In the genomic region with DNA sequence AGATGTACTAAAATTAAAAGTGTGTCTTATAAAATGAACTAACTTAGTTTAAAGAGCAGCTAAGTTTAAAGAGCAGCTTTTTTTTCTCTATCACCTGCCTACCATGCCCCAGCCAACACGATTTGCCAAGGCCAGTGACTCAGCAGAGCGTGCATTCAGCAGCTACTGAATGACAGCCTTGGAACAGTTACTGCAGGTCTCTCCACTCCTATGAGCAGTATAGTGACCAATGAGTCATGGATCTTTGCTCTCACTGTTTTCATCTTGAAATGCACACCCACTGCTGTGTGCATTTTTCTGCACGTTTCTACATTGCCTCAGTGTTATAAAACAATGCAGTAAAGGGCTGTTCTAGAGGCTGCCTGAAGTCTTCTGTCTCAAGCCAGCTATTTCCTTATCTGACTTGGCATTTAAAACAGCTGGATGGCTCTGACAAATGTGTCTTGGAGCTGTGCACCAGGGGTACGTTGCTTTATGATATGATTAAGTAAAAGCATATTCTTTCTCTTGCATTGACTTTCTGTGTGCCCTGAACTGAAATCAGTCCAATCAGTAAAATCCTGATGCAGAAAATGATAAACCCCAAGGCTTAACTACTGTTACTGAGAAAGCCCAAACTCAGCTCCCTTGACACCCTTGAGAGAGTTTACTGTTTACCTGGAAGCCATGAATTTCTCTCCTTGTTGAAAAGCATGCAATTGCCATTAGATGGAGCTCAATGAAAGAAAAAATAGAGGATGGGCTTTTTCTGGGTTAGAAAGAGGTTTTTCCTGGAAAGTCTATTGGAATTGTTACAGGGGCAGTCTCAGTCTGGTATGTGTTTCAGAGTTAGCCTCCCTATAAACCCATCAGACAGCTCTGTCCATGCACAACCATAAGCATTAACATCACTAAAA, we compare ENCODE assay signal across 8 cellular contexts.
A peak's percentile ranks its signal among the peaks of the same experiment; 100 is the strongest.
DNase-seq lines count a peak whose midpoint lies in the region; ATAC-seq lines count a peak whose summit lies in the region.

No MANE protein-coding gene starts in this region.

- no peaks in the 10 kb centered on the region for H3K4me1 Mint-ChIP-seq in activated naive CD8-positive, alpha-beta T cell treated with anti-CD3 and anti-CD28 coated beads, Interleukin-2, amount 50 U/mL, for 24 hours
- peaks cover 4% of the 10 kb centered on the region for H3K4me1 Mint-ChIP-seq in activated naive CD8-positive, alpha-beta T cell treated with anti-CD3 and anti-CD28 coated beads for 36 hours
- no peaks in the 10 kb centered on the region for H3K4me1 Mint-ChIP-seq in activated T-cell treated with anti-CD3 and anti-CD28 coated beads, Interleukin-2, amount 50 U/mL, for 72 hours (ENCODE audit: low read depth)

- no peaks in the 10 kb centered on the region for H3K27me3 Mint-ChIP-seq in activated naive CD8-positive, alpha-beta T cell treated with anti-CD3 and anti-CD28 coated beads, Interleukin-2, amount 50 U/mL, for 24 hours
- H3K27me3 Mint-ChIP-seq in activated naive CD8-positive, alpha-beta T cell treated with anti-CD3 and anti-CD28 coated beads for 36 hours: peaks cover 15% of the 10 kb centered on the region
- H3K27me3 Mint-ChIP-seq in activated T-cell treated with anti-CD3 and anti-CD28 coated beads, Interleukin-2, amount 50 U/mL, for 72 hours (ENCODE audit: low read depth): peaks cover 17% of the 10 kb centered on the region

- ATAC-seq in activated naive CD8-positive, alpha-beta T cell treated with anti-CD3 and anti-CD28 coated beads, Interleukin-2, amount 50 U/mL, for 24 hours: peak; percentile 61
- ATAC-seq in activated T-cell treated with anti-CD3 and anti-CD28 coated beads, Interleukin-2, amount 50 U/mL, for 72 hours (replicated peaks in 1 of 2): peak; percentile 94 to 98
- ATAC-seq in GM18868 (IDR thresholded peaks at IDR 0.05; ENCODE audit: unreplicated experiment): no peak

- H3K36me3 Mint-ChIP-seq in activated naive CD8-positive, alpha-beta T cell treated with anti-CD3 and anti-CD28 coated beads, Interleukin-2, amount 50 U/mL, for 24 hours (ENCODE audit: low read depth): no peaks in the 10 kb centered on the region
- no peaks in the 10 kb centered on the region for H3K36me3 Mint-ChIP-seq in activated naive CD8-positive, alpha-beta T cell treated with anti-CD3 and anti-CD28 coated beads for 36 hours
- H3K36me3 Mint-ChIP-seq in activated T-cell treated with anti-CD3 and anti-CD28 coated beads, Interleukin-2, amount 50 U/mL, for 72 hours (ENCODE audit: insufficient read depth in 2 of 2): no peaks in the 10 kb centered on the region

- no peak overlapping the region for H3K4me3 Mint-ChIP-seq in activated naive CD8-positive, alpha-beta T cell treated with anti-CD3 and anti-CD28 coated beads, Interleukin-2, amount 50 U/mL, for 24 hours
- no peak overlapping the region for H3K4me3 Mint-ChIP-seq in activated naive CD8-positive, alpha-beta T cell treated with anti-CD3 and anti-CD28 coated beads for 36 hours
- no peak overlapping the region for H3K4me3 Mint-ChIP-seq in activated T-cell treated with anti-CD3 and anti-CD28 coated beads, Interleukin-2, amount 50 U/mL, for 72 hours

- H3K9me3 Mint-ChIP-seq in activated naive CD8-positive, alpha-beta T cell treated with anti-CD3 and anti-CD28 coated beads, Interleukin-2, amount 50 U/mL, for 24 hours: no peaks in the 10 kb centered on the region
- no peaks in the 10 kb centered on the region for H3K9me3 Mint-ChIP-seq in activated naive CD8-positive, alpha-beta T cell treated with anti-CD3 and anti-CD28 coated beads for 36 hours
- H3K9me3 Mint-ChIP-seq in activated T-cell treated with anti-CD3 and anti-CD28 coated beads, Interleukin-2, amount 50 U/mL, for 72 hours: peaks cover 0 to 2% of the 10 kb centered on the region in 2 donors

- DNase-seq in activated naive CD8-positive, alpha-beta T cell treated with anti-CD3 and anti-CD28 coated beads, Interleukin-2, amount 50 U/mL, for 24 hours: no peak
- no peak for DNase-seq in activated naive CD8-positive, alpha-beta T cell treated with anti-CD3 and anti-CD28 coated beads for 36 hours
- DNase-seq in activated T-cell treated with anti-CD3 and anti-CD28 coated beads, Interleukin-2, amount 50 U/mL, for 72 hours: peak; percentile 11 to 22
- peak; percentile 2 to 27 for DNase-seq in hippocampal formation (lab: John Stamatoyannopoulos, UW)
- peak; percentile 1 for DNase-seq in stimulated activated CD8-positive, alpha-beta memory T cell treated with anti-CD3 and anti-CD28 coated beads, Interleukin-4, amount 100 ng/mL, for 24 hours (ENCODE audit: low read depth)
- DNase-seq in NCI-H187 treated with DMSO at 0.1 percent for 48 hours (lab: John Stamatoyannopoulos, UW): no peak
- no peak for DNase-seq in NCI-H1092 (lab: John Stamatoyannopoulos, UW)

- H3K27ac Mint-ChIP-seq in activated naive CD8-positive, alpha-beta T cell treated with anti-CD3 and anti-CD28 coated beads, Interleukin-2, amount 50 U/mL, for 24 hours: no peak overlapping the region
- H3K27ac Mint-ChIP-seq in activated naive CD8-positive, alpha-beta T cell treated with anti-CD3 and anti-CD28 coated beads for 36 hours: no peak overlapping the region
- no peak overlapping the region for H3K27ac Mint-ChIP-seq in activated T-cell treated with anti-CD3 and anti-CD28 coated beads, Interleukin-2, amount 50 U/mL, for 72 hours

Comparison
In these comparisons a context has a peak if more than half of its experiments do, and no peak if none do; other contexts are left out.
1. DNase-seq: peak in activated T-cell treated with anti-CD3 and anti-CD28 coated beads, Interleukin-2, amount 50 U/mL, for 72 hours (2 of 2), hippocampal formation (2 of 2) and stimulated activated CD8-positive, alpha-beta memory T cell treated with anti-CD3 and anti-CD28 coated beads, Interleukin-4, amount 100 ng/mL, for 24 hours (single experiment); none in activated naive CD8-positive, alpha-beta T cell treated with anti-CD3 and anti-CD28 coated beads, Interleukin-2, amount 50 U/mL, for 24 hours (single experiment), activated naive CD8-positive, alpha-beta T cell treated with anti-CD3 and anti-CD28 coated beads for 36 hours (single experiment), NCI-H187 treated with DMSO at 0.1 percent for 48 hours (single experiment) and NCI-H1092 (single experiment).